In the genomic region with DNA sequence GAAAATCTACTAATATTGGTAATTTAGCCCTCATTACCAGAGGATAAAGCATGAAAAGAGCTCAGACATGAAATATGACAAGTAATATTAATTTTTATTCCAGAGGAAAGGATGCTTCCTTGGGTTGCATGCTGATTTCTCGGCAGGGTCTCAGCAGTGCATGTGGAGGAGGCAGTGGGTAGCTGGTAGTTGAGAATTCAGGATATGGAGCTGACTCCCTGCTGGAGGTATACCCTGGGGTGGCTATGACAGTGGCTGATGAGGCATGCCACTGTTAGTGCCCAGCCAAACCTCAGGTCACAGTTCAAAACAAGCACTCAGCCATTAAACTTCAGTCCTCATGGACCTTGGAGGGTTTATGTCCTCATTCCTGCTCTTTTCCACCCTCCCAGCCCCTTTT, we compare ENCODE assay signal across 17 cellular contexts.
DNase-seq lines count a peak whose midpoint lies in the region; ATAC-seq and TF ChIP-seq lines count a peak whose summit lies in the region.
"Had no signal": no experiment of that assay in that cellular context is flagged by ENCODE, and none has a peak within 500 bp of the region (broad histone marks: within the 10 kb centered on the region; RNA-seq: fewer than 3 reads in every experiment).

No MANE protein-coding gene starts in this region.

- intact Hi-C loops in colonic mucosa (cut with DNase I), result no loop called here

- H2BK120ac ChIP-seq in neuronal stem cell (ENCODE audit: low read depth, low read length), result no peak overlapping the region

- H2BK15ac ChIP-seq in neuronal stem cell (ENCODE audit: low read length), result no peak overlapping the region

- no CpG with 5 or more reads among the region's 1 CpG for WGBS in neuronal stem cell (ENCODE audit: extremely low coverage in 2 of 2, insufficient read length in 2 of 2, insufficient replicate concordance in 1 of 2), 2 donors

- H3K4ac ChIP-seq in neuronal stem cell (ENCODE audit: low read length), result no peak overlapping the region

- peaks cover 11% of the 10 kb centered on the region; the same call in 1 of the 2 replicates for H3K4me1 ChIP-seq in HEK293 (ENCODE audit: control insufficient read depth, insufficient read depth, low read length)
- H3K4me1 ChIP-seq in neuronal stem cell (ENCODE audit: control insufficient read depth in 2 of 2, insufficient read depth in 1 of 2, low read depth in 1 of 2, low read length in 2 of 2), result peaks cover 18 to 60% of the 10 kb centered on the region in 2 donors
- no peaks in the 10 kb centered on the region for H3K4me1 ChIP-seq in colonic mucosa

- H3K36me3 ChIP-seq in HEK293 (ENCODE audit: control insufficient read depth in 2 of 2, insufficient read depth in 1 of 2, low read length in 2 of 2), result no peaks in the 10 kb centered on the region
- H3K36me3 ChIP-seq in neuronal stem cell (replicated peaks in 1 of 2; ENCODE audit: control insufficient read depth in 2 of 2, insufficient read depth in 2 of 2, low read length in 2 of 2), result peaks cover 0 to 2% of the 10 kb centered on the region in 2 donors
- no peaks in the 10 kb centered on the region for H3K36me3 ChIP-seq in colonic mucosa

- H3K4me3 ChIP-seq in HEK293 (ENCODE audit: low read depth, low read length) (no peak overlapping the region), neuronal stem cell (ENCODE audit: low read length in 2 of 2) (no peak overlapping the region), colonic mucosa (no peak overlapping the region)
- H3K4me3 ChIP-seq: PC-9 had no signal

- H2AK5ac ChIP-seq in neuronal stem cell (ENCODE audit: low read depth, low read length), result no peak overlapping the region

- H3K9me3 ChIP-seq in HEK293 (ENCODE audit: control insufficient read depth, insufficient read depth, low read depth, low read length) (no peaks in the 10 kb centered on the region), neuronal stem cell (replicated peaks in 1 of 2; ENCODE audit: control insufficient read depth in 2 of 2, insufficient read depth in 1 of 2, low read depth in 1 of 2, low read length in 2 of 2) (no peaks in the 10 kb centered on the region), colonic mucosa (no peaks in the 10 kb centered on the region)

- no peak overlapping the region for H4K91ac ChIP-seq in neuronal stem cell (ENCODE audit: low read depth, low read length, poor library complexity)

- no peak for TF ChIP-seq CTCF in HEK293 (tag by site-specific recombination; IDR thresholded peaks at IDR 0.05)
- no peak for TF ChIP-seq CTCF in glutamatergic neuron (IDR thresholded peaks at IDR 0.05; ENCODE audit: partially characterized antibody, unreplicated experiment)
- no peak for TF ChIP-seq CTCF in colonic mucosa (IDR thresholded peaks at IDR 0.05)

- peak overlapping the region; percentile 92 for H3K27ac Mint-ChIP-seq in glutamatergic neuron (ENCODE audit: unreplicated experiment)

- H3K79me1 ChIP-seq in neuronal stem cell (ENCODE audit: low read depth, low read length), result no peaks in the 10 kb centered on the region

- POLR2A ChIA-PET in HEK293 (lab: Yijun Ruan, JAX), result no interaction called here

- H3K4me2 ChIP-seq in neuronal stem cell (ENCODE audit: insufficient read depth, low read length, poor library complexity, severe bottlenecking), result no peak overlapping the region
- H3K4me2 ChIP-seq: KMS-11, PC-9 had no signal

- no peak for ATAC-seq in HG03159 (IDR thresholded peaks at IDR 0.05; ENCODE audit: unreplicated experiment)

- no peak overlapping the region for H3K18ac ChIP-seq in neuronal stem cell (ENCODE audit: low read length)

- H3K23ac ChIP-seq in neuronal stem cell (ENCODE audit: low read depth, low read length, poor library complexity), result no peak overlapping the region

- H3K27ac ChIP-seq in HEK293 (ENCODE audit: extremely low read depth, low read depth, low read length) (no peak overlapping the region), neuronal stem cell (replicated peaks; ENCODE audit: low read length) (no peak overlapping the region), colonic mucosa (no peak overlapping the region)
- H3K27ac ChIP-seq: C4-2B, KMS-11, PC-9, RWPE1 had no signal

- H2BK5ac ChIP-seq in neuronal stem cell (ENCODE audit: low read length), result no peak overlapping the region

- H2BK12ac ChIP-seq in neuronal stem cell (ENCODE audit: low read length), result no peak overlapping the region

- peaks cover 0 to 2% (median 0%) of the 10 kb centered on the region in 3 experiments for H3K27me3 ChIP-seq in neuronal stem cell (ENCODE audit: control insufficient read depth in 3 of 3, insufficient read depth in 3 of 3, low read depth in 1 of 3, low read length in 3 of 3)
- no peaks in the 10 kb centered on the region for H3K27me3 ChIP-seq in colonic mucosa

- H3K4me3 Mint-ChIP-seq in glutamatergic neuron (ENCODE audit: unreplicated experiment), result peak overlapping the region; percentile 7

- H3K9me3 Mint-ChIP-seq in glutamatergic neuron (ENCODE audit: unreplicated experiment), result no peaks in the 10 kb centered on the region

- peaks cover 3% of the 10 kb centered on the region for H3K27me3 Mint-ChIP-seq in glutamatergic neuron (ENCODE audit: unreplicated experiment)

- no peaks in the 10 kb centered on the region for H3K36me3 Mint-ChIP-seq in glutamatergic neuron (ENCODE audit: unreplicated experiment)

- no peak overlapping the region for H4K8ac ChIP-seq in neuronal stem cell (ENCODE audit: low read depth, low read length)

- CTCF ChIA-PET in HEK293 (lab: Yijun Ruan, JAX), result interaction anchor here (0.6 to 1.3 kb wide), 2 partner anchors 10 to 1110 kb away, joined by 3 to 6 read pairs; no protein-coding TSS in a partner anchor

- DNase-seq in NCI-H748 (lab: John Stamatoyannopoulos, UW; ENCODE audit: unreplicated experiment) (peak; percentile 68), glutamatergic neuron (no peak), neuronal stem cell (ENCODE audit: low spot score) (no peak), colonic mucosa (no peak)
- DNase-seq in stimulated activated CD4-positive, alpha-beta T cell treated with anti-CD3 and anti-CD28 coated beads, Interleukin-1b, Interleukin-23, amount 100 ng/mL, for 48 hours, result no peak
- DNase-seq: DMS 273 treated with DMSO at 0.1 percent for 48 hours, DND-41, NCI-H1694, NCI-H2107, NCI-H2227 treated with DMSO at 0.1 percent for 48 hours, NCI-H510A treated with DMSO at 0.1 percent for 48 hours, PC-9 had no signal

- H3K14ac ChIP-seq in neuronal stem cell (ENCODE audit: low read length), result no peak overlapping the region

- no peak overlapping the region for H3K9ac ChIP-seq in neuronal stem cell (ENCODE audit: low read depth, low read length, poor library complexity)
- H3K9ac ChIP-seq in colonic mucosa (ENCODE audit: low read depth in 2 of 2, low read length in 2 of 2), result no peak overlapping the region
- H3K9ac ChIP-seq: KMS-11 had no signal

- H2AFZ ChIP-seq in neuronal stem cell (ENCODE audit: low read length), result peak overlapping the region; percentile 25
- H2AFZ ChIP-seq: PC-9 had no signal

- H3K4me1 Mint-ChIP-seq in glutamatergic neuron (ENCODE audit: low read depth, unreplicated experiment), result peaks cover 68% of the 10 kb centered on the region

TF ChIP-seq in HEK293, 187 proteins besides CTCF, POLR2A, EP300 and RAD21 (continues in another document):
- TF ChIP-seq, protein P1, sequence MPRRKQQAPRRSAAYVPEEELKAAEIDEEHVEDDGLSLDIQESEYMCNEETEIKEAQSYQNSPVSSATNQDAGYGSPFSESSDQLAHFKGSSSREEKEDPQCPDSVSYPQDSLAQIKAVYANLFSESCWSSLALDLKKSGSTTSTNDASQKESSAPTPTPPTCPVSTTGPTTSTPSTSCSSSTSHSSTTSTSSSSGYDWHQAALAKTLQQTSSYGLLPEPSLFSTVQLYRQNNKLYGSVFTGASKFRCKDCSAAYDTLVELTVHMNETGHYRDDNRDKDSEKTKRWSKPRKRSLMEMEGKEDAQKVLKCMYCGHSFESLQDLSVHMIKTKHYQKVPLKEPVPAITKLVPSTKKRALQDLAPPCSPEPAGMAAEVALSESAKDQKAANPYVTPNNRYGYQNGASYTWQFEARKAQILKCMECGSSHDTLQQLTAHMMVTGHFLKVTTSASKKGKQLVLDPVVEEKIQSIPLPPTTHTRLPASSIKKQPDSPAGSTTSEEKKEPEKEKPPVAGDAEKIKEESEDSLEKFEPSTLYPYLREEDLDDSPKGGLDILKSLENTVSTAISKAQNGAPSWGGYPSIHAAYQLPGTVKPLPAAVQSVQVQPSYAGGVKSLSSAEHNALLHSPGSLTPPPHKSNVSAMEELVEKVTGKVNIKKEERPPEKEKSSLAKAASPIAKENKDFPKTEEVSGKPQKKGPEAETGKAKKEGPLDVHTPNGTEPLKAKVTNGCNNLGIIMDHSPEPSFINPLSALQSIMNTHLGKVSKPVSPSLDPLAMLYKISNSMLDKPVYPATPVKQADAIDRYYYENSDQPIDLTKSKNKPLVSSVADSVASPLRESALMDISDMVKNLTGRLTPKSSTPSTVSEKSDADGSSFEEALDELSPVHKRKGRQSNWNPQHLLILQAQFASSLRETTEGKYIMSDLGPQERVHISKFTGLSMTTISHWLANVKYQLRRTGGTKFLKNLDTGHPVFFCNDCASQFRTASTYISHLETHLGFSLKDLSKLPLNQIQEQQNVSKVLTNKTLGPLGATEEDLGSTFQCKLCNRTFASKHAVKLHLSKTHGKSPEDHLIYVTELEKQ (tag by site-specific recombination; IDR thresholded peaks at IDR 0.05; ENCODE audit: borderline replicate concordance), result no peak
- TF ChIP-seq, protein P2, sequence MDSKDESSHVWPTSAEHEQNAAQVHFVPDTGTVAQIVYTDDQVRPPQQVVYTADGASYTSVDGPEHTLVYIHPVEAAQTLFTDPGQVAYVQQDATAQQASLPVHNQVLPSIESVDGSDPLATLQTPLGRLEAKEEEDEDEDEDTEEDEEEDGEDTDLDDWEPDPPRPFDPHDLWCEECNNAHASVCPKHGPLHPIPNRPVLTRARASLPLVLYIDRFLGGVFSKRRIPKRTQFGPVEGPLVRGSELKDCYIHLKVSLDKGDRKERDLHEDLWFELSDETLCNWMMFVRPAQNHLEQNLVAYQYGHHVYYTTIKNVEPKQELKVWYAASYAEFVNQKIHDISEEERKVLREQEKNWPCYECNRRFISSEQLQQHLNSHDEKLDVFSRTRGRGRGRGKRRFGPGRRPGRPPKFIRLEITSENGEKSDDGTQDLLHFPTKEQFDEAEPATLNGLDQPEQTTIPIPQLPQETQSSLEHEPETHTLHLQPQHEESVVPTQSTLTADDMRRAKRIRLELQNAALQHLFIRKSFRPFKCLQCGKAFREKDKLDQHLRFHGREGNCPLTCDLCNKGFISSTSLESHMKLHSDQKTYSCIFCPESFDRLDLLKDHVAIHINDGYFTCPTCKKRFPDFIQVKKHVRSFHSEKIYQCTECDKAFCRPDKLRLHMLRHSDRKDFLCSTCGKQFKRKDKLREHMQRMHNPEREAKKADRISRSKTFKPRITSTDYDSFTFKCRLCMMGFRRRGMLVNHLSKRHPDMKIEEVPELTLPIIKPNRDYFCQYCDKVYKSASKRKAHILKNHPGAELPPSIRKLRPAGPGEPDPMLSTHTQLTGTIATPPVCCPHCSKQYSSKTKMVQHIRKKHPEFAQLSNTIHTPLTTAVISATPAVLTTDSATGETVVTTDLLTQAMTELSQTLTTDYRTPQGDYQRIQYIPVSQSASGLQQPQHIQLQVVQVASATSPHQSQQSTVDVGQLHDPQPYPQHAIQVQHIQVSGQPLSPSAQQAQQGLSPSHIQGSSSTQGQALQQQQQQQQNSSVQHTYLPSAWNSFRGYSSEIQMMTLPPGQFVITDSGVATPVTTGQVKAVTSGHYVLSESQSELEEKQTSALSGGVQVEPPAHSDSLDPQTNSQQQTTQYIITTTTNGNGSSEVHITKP (tag by site-specific recombination; IDR thresholded peaks at IDR 0.05), result no peak
